20 cellular contexts compared by ENCODE assay signal in genomic region chr2:217852812-217853211, GRCh38.
DNase-seq lines count a peak whose midpoint lies in the region; ATAC-seq and TF ChIP-seq lines count a peak whose summit lies in the region.
"Had no signal": no experiment of that assay in that cellular context is flagged by ENCODE, and none has a peak within 500 bp of the region (broad histone marks: within the 10 kb centered on the region; RNA-seq: fewer than 3 reads in every experiment).

No MANE protein-coding gene starts in this region.

- H3K9me3 Mint-ChIP-seq in HFFc6 (no peaks in the 10 kb centered on the region), endodermal cell (no peaks in the 10 kb centered on the region), nephron (no peaks in the 10 kb centered on the region)
- H3K9me3 Mint-ChIP-seq: activated B cell treated with CpG ODN at 0.5 μM for 24 hours; activated naive CD4-positive, alpha-beta T cell treated with anti-CD3 and anti-CD28 coated beads, Interleukin-2, amount 50 U/mL, for 72 hours had no signal

- H3K36me3 ChIP-seq in endodermal cell (ENCODE audit: control insufficient read depth, insufficient read depth, low read length) (no peaks in the 10 kb centered on the region), suprapubic skin (peaks cover 30% of the 10 kb centered on the region)
- H3K36me3 ChIP-seq: breast epithelium had no signal

- no peak for TF ChIP-seq POLR2A in suprapubic skin (IDR thresholded peaks at IDR 0.05)

- no peak for ATAC-seq in HG03196 (IDR thresholded peaks at IDR 0.05; ENCODE audit: unreplicated experiment)
- ATAC-seq: activated naive CD4-positive, alpha-beta T cell treated with anti-CD3 and anti-CD28 coated beads, Interleukin-2, amount 50 U/mL, for 72 hours; right lobe of liver had no signal

- no peak overlapping the region for H3K4me3 ChIP-seq in endodermal cell (ENCODE audit: low read length)
- no peak overlapping the region for H3K4me3 ChIP-seq in suprapubic skin
- H3K4me3 ChIP-seq: breast epithelium, right lobe of liver had no signal

- H3K27me3 Mint-ChIP-seq in HFFc6 (ENCODE audit: insufficient read depth) (peaks cover 18% of the 10 kb centered on the region), endodermal cell (ENCODE audit: insufficient read depth) (no peaks in the 10 kb centered on the region), nephron (ENCODE audit: low read depth) (no peaks in the 10 kb centered on the region)

- peak overlapping the region; percentile 10 for H3K27ac Mint-ChIP-seq in HFFc6
- no peak overlapping the region for H3K27ac Mint-ChIP-seq in endodermal cell
- peak overlapping the region in 2 of 3 experiments; percentile 26 to 41 for H3K27ac Mint-ChIP-seq in nephron
- H3K27ac Mint-ChIP-seq: activated B cell treated with CpG ODN at 0.5 μM for 24 hours; activated naive CD4-positive, alpha-beta T cell treated with anti-CD3 and anti-CD28 coated beads, Interleukin-2, amount 50 U/mL, for 72 hours had no signal

- H3K27me3 ChIP-seq in endodermal cell (ENCODE audit: control insufficient read depth, insufficient read depth, low read length, poor library complexity, severe bottlenecking) (no peaks in the 10 kb centered on the region), suprapubic skin (no peaks in the 10 kb centered on the region)
- H3K27me3 ChIP-seq: breast epithelium, right lobe of liver had no signal

- no peak for TF ChIP-seq EP300 in suprapubic skin (IDR thresholded peaks at IDR 0.05)

- DNase-seq in HFFc6 (no peak), endodermal cell (no peak), suprapubic skin (ENCODE audit: low spot score in 2 of 2) (no peak), anterior cingulate cortex (lab: John Stamatoyannopoulos, UW) (no peak), NCI-H1694 treated with DMSO at 0.1 percent for 48 hours (lab: John Stamatoyannopoulos, UW) (no peak), kidney glomerular epithelial cell (lab: John Stamatoyannopoulos, UW) (no peak)
- DNase-seq: activated B cell treated with CpG ODN at 0.5 μM for 24 hours; activated T-cell treated with anti-CD3 and anti-CD28 coated beads, Interleukin-2, amount 50 U/mL, for 48 hours; CD4-positive, CD25-positive, alpha-beta regulatory T cell; DMS79 treated with DMSO at 0.1 percent for 48 hours; Karpas-422; NCI-H1092; NCI-H526 treated with DMSO at 0.1 percent for 48 hours; right lobe of liver; SHP77 treated with DMSO at 0.1 percent for 48 hours; T-helper 2 cell had no signal

- H3K4me1 ChIP-seq in endodermal cell (ENCODE audit: control insufficient read depth, insufficient read depth, low read length): no peaks in the 10 kb centered on the region
- H3K4me1 ChIP-seq in suprapubic skin: peaks cover 68% of the 10 kb centered on the region
- H3K4me1 ChIP-seq: right lobe of liver had no signal

- 88 to 100% methylated on average over 2 to 7 of the region's 7 CpGs for WGBS in endodermal cell (ENCODE audit: insufficient coverage in 1 of 2, insufficient read length in 1 of 2), 2 experiments
- WGBS in suprapubic skin: 87% methylated on average over 7 of the region's 7 CpGs

- H3K9me3 ChIP-seq in endodermal cell (ENCODE audit: control insufficient read depth, low read length) (no peaks in the 10 kb centered on the region), suprapubic skin (no peaks in the 10 kb centered on the region)
- H3K9me3 ChIP-seq: breast epithelium, right lobe of liver had no signal

- peak overlapping the region; percentile 63 for H3K27ac ChIP-seq in endodermal cell (ENCODE audit: low read depth, low read length)
- H3K27ac ChIP-seq in suprapubic skin: peak overlapping the region; percentile 26
- H3K27ac ChIP-seq: right lobe of liver had no signal

- H3K4me3 Mint-ChIP-seq in HFFc6: peak overlapping the region; percentile 6; the same call in 1 of the 2 replicates
- no peak overlapping the region for H3K4me3 Mint-ChIP-seq in endodermal cell
- peak overlapping the region in 1 of 3 experiments; percentile 13 for H3K4me3 Mint-ChIP-seq in nephron
- H3K4me3 Mint-ChIP-seq: activated B cell treated with CpG ODN at 0.5 μM for 24 hours; CD4-positive, CD25-positive, alpha-beta regulatory T cell had no signal

- H3K4me1 Mint-ChIP-seq in HFFc6 (ENCODE audit: low read depth): peaks cover 69% of the 10 kb centered on the region
- peaks cover 8% of the 10 kb centered on the region for H3K4me1 Mint-ChIP-seq in endodermal cell
- H3K4me1 Mint-ChIP-seq in nephron: peaks cover 56% of the 10 kb centered on the region
- H3K4me1 Mint-ChIP-seq: activated B cell treated with CpG ODN at 0.5 μM for 24 hours; CD4-positive, CD25-positive, alpha-beta regulatory T cell had no signal

- H3K36me3 Mint-ChIP-seq in HFFc6 (ENCODE audit: low read depth) (peaks cover 29% of the 10 kb centered on the region), endodermal cell (ENCODE audit: low read depth) (no peaks in the 10 kb centered on the region), nephron (ENCODE audit: low read depth) (peaks cover 39% of the 10 kb centered on the region)
- H3K36me3 Mint-ChIP-seq: activated naive CD4-positive, alpha-beta T cell treated with anti-CD3 and anti-CD28 coated beads, Interleukin-2, amount 50 U/mL, for 72 hours; CD4-positive, CD25-positive, alpha-beta regulatory T cell had no signal

- TF ChIP-seq CTCF in HFFc6 (IDR thresholded peaks at IDR 0.05) (no peak), endodermal cell (conservative IDR thresholded peaks at IDR 0.05) (no peak), nephron (IDR thresholded peaks at IDR 0.05; ENCODE audit: unreplicated experiment in 3 of 3) (no peak), suprapubic skin (IDR thresholded peaks at IDR 0.05) (no peak)

- no peak overlapping the region for H3K9ac ChIP-seq in endodermal cell (ENCODE audit: extremely low read depth, low read length, poor library complexity, severe bottlenecking)
